ENCODE assay signal across 8 cellular contexts in the genomic region with DNA sequence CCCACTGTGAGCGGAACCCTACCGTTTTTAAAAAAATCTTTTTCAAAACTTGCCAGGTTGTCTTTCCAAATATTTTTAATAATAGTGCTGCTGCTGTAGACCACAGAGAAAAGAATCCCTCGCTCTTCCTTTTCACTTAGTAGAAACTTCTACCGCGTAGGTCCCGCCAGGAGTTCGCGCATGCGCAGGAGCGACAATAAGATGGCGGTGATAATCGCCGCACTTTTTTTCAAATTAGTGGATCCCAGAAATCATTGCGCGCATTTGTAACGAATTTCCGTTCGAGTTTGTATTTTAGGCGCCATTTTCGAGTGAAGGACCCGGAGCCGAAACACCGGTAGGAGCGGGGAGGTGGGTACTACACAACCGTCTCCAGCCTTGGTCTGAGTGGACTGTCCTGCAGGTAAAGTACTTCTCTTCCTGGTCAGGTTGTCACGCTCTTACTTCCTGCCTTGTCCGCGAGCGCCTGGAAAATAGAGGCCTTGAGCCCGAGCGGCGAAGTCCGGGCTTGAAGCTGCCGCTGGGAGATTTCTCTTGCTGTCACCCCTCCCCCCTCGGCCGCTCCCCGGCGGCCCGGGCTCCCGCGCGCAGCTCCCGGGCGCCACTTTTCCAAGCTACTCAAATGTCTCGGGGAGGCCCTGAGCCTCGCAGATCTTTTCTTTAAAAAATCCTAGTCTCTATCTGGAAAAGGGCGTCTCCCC. TPM values are rescaled to one million over a fixed set of nuclear protein-coding genes. Genes with fewer than 3 reads are reported as not detected.
DNase-seq lines count a peak whose midpoint lies in the region; ATAC-seq and TF ChIP-seq lines count a peak whose summit lies in the region.

Gene SMC4, plus strand, starts transcription at position 304 of the 701 bp plus-strand sequence. CDS start 1,177 bp downstream, outside the sequence.

- H3K4me1 ChIP-seq in CD4-positive, CD25-positive, alpha-beta regulatory T cell (ENCODE audit: control insufficient read depth, insufficient read depth, low read length, poor library complexity, severe bottlenecking) = peaks cover 37% of the 10 kb centered on the region
- H3K4me1 ChIP-seq in liver (ENCODE audit: control insufficient read depth in 4 of 4, insufficient read depth in 4 of 4, low read length in 3 of 4) = peaks cover 6 to 29% (median 13%) of the 10 kb centered on the region in 4 donors

- peaks cover 32 to 52% (median 40%) of the 10 kb centered on the region in 4 donors for H3K4me1 Mint-ChIP-seq in CD4-positive, CD25-positive, alpha-beta regulatory T cell

- DNase-seq in CD4-positive, CD25-positive, alpha-beta regulatory T cell = peak; percentile 78 to 95 (median 94)
- DNase-seq in HK-2 (ENCODE audit: unreplicated experiment) (peak; percentile 84), NCI-H82 treated with DMSO at 0.1 percent for 48 hours (lab: John Stamatoyannopoulos, UW; ENCODE audit: unreplicated experiment) (peak; percentile 95), dorsolateral prefrontal cortex (peak; percentile 58 to 83 (median 74))
- peak; percentile 79 to 82 for DNase-seq in activated CD4-positive, alpha-beta T cell treated with anti-CD3 and anti-CD28 coated beads, Interleukin-2, amount 50 U/mL, for 48 hours
- DNase-seq in stimulated activated CD4-positive, alpha-beta T cell treated with anti-CD3 and anti-CD28 coated beads, Interleukin-4, amount 100 ng/mL, for 48 hours (ENCODE audit: low read depth in 2 of 2) = peak; percentile 72 to 74

- peak within 1 kb of the TSS; percentile 93 to 100 (median 96) for H3K4me3 Mint-ChIP-seq in CD4-positive, CD25-positive, alpha-beta regulatory T cell

- peaks cover 3% of the 10 kb centered on the region for H3K36me3 Mint-ChIP-seq in CD4-positive, CD25-positive, alpha-beta regulatory T cell

- intact Hi-C loops in dorsolateral prefrontal cortex (cut with DNase I) = loop anchor here (2.0 to 10.0 kb wide), 6 partner anchors 88 to 372 kb away; partner anchors contain the start of genes KPNA4 (in 2 of the 2) and C3orf80 (in 1 of the 2)

- H3K36me3 ChIP-seq in CD4-positive, CD25-positive, alpha-beta regulatory T cell (ENCODE audit: control insufficient read depth, insufficient read depth, low read length) = peaks cover under 1% of the 10 kb centered on the region
- no peaks in the 10 kb centered on the region for H3K36me3 ChIP-seq in liver (ENCODE audit: control insufficient read depth in 4 of 4, insufficient read depth in 3 of 4, low read depth in 1 of 4, low read length in 3 of 4)

- no peak for TF ChIP-seq RAD21 in liver (IDR thresholded peaks at IDR 0.05)

- no peaks in the 10 kb centered on the region for H3K9me3 Mint-ChIP-seq in CD4-positive, CD25-positive, alpha-beta regulatory T cell

- peak within 1 kb of the TSS; percentile 94 for H3K27ac ChIP-seq in CD4-positive, CD25-positive, alpha-beta regulatory T cell (ENCODE audit: insufficient read depth, low read length, poor library complexity, severe bottlenecking)
- H3K27ac ChIP-seq in dorsolateral prefrontal cortex (peak within 1 kb of the TSS; percentile 79 to 97 (median 93)), liver (ENCODE audit: low read depth in 1 of 2, low read length in 2 of 2) (peak within 1 kb of the TSS; percentile 68 to 85)

- no peaks in the 10 kb centered on the region for H3K27me3 ChIP-seq in CD4-positive, CD25-positive, alpha-beta regulatory T cell (ENCODE audit: control insufficient read depth, insufficient read depth, low read length)
- H3K27me3 ChIP-seq in dorsolateral prefrontal cortex (peaks cover 0 to 20% (median 0%) of the 10 kb centered on the region in 45 donors), liver (ENCODE audit: control insufficient read depth in 4 of 4, insufficient read depth in 4 of 4, low read length in 3 of 4) (no peaks in the 10 kb centered on the region)

- H3K27me3 Mint-ChIP-seq in CD4-positive, CD25-positive, alpha-beta regulatory T cell = peaks cover 9% of the 10 kb centered on the region

- H3K9me3 ChIP-seq in CD4-positive, CD25-positive, alpha-beta regulatory T cell (ENCODE audit: control insufficient read depth in 2 of 2, low read length in 2 of 2) = no peaks in the 10 kb centered on the region
- H3K9me3 ChIP-seq in liver (ENCODE audit: control insufficient read depth in 4 of 4, low read length in 3 of 4) = no peaks in the 10 kb centered on the region

- peak within 1 kb of the TSS; percentile 99 for H3K4me3 ChIP-seq in CD4-positive, CD25-positive, alpha-beta regulatory T cell (ENCODE audit: low read depth, low read length)
- peak within 1 kb of the TSS; percentile 54 to 97 (median 85) for H3K4me3 ChIP-seq in dorsolateral prefrontal cortex
- H3K4me3 ChIP-seq in liver (ENCODE audit: low read depth in 1 of 3, low read length in 3 of 3) = peak within 1 kb of the TSS; percentile 77 to 99 (median 95)

- peak within 1 kb of the TSS; percentile 98 to 99 (median 99) for H3K27ac Mint-ChIP-seq in CD4-positive, CD25-positive, alpha-beta regulatory T cell

- TF ChIP-seq CTCF in dorsolateral prefrontal cortex (IDR thresholded peaks at IDR 0.05 in 54 of 56, conservative IDR thresholded peaks at IDR 0.05 in 2 of 56; ENCODE audit: low read depth in 1 of 56, partially characterized antibody in 56 of 56) = peak in 19 of 56 donors; percentile 4 to 56 (median 21)
- no peak for TF ChIP-seq CTCF in liver (IDR thresholded peaks at IDR 0.05; ENCODE audit: low read depth, low read length, missing input control)

- peak within 1 kb of the TSS; percentile 89 to 94 for H3K9ac ChIP-seq in liver (ENCODE audit: low read depth in 1 of 2, low read length in 2 of 2)

- WGBS in liver = under 1% methylated on average over 47 of the region's 47 CpGs

- peak; percentile 53 to 55 for ATAC-seq in CD4-positive, CD25-positive, alpha-beta regulatory T cell (ENCODE audit: low read depth in 2 of 2)
- peak; percentile 41 for ATAC-seq in GM19455 (IDR thresholded peaks at IDR 0.05; ENCODE audit: unreplicated experiment)

TF ChIP-seq in liver, 16 proteins besides CTCF, POLR2A, EP300 and RAD21:
- TF ChIP-seq, protein P1, sequence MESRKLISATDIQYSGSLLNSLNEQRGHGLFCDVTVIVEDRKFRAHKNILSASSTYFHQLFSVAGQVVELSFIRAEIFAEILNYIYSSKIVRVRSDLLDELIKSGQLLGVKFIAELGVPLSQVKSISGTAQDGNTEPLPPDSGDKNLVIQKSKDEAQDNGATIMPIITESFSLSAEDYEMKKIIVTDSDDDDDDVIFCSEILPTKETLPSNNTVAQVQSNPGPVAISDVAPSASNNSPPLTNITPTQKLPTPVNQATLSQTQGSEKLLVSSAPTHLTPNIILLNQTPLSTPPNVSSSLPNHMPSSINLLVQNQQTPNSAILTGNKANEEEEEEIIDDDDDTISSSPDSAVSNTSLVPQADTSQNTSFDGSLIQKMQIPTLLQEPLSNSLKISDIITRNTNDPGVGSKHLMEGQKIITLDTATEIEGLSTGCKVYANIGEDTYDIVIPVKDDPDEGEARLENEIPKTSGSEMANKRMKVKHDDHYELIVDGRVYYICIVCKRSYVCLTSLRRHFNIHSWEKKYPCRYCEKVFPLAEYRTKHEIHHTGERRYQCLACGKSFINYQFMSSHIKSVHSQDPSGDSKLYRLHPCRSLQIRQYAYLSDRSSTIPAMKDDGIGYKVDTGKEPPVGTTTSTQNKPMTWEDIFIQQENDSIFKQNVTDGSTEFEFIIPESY (IDR thresholded peaks at IDR 0.05) = peak; percentile 98
- TF ChIP-seq GABPA (IDR thresholded peaks at IDR 0.05 in 1 of 2, conservative IDR thresholded peaks at IDR 0.05 in 1 of 2) = peak in 1 of 2 donors; percentile 74
- TF ChIP-seq JUND (IDR thresholded peaks at IDR 0.05) = peak in 1 of 2 donors; percentile 52
- no peak for TF ChIP-seq FOXA2 (IDR thresholded peaks at IDR 0.05)
- TF ChIP-seq REST (IDR thresholded peaks at IDR 0.05) = peak; percentile 55
- TF ChIP-seq, protein P2, sequence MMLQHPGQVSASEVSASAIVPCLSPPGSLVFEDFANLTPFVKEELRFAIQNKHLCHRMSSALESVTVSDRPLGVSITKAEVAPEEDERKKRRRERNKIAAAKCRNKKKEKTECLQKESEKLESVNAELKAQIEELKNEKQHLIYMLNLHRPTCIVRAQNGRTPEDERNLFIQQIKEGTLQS (IDR thresholded peaks at IDR 0.05) = no peak
- no peak for TF ChIP-seq HNF4A (conservative IDR thresholded peaks at IDR 0.05)
- TF ChIP-seq YY1 (IDR thresholded peaks at IDR 0.05) = peak; percentile 99
- TF ChIP-seq RXRA (IDR thresholded peaks at IDR 0.05) = peak in 1 of 2 donors; percentile 27

RNA-seq across cellular contexts. Expression of gene SMC4, which starts in this region (rescaled TPM):
- total RNA-seq in CD4-positive, CD25-positive, alpha-beta regulatory T cell = 153 TPM
- 10 to 100 TPM; 48.4 to 96.9 (median 53.7) TPM for polyA plus RNA-seq in CD4-positive, CD25-positive, alpha-beta regulatory T cell
- total RNA-seq in dorsolateral prefrontal cortex = 10 to 100 TPM in 71 of 120 experiments, 1 to 10 TPM in 49; 4.6 to 19.0 (median 10.7) TPM
- total RNA-seq in liver = 100 to 1,000 TPM in 1 of 2 donors, 10 to 100 TPM in 1; 17.1 to 161 TPM
- polyA plus RNA-seq in liver = 10 to 100 TPM in 1 of 2 donors, 1 to 10 TPM in 1; 6.7 to 17.0 TPM

Comparison
In these comparisons a context has a peak if more than half of its experiments do, and no peak if none do; other contexts are left out.
1. Peak in every context shown above with its lines: DNase-seq, ATAC-seq, H3K4me3 ChIP-seq and H3K27ac ChIP-seq.